Comparison of ENCODE assay signal across 22 cellular contexts in the genomic region with DNA sequence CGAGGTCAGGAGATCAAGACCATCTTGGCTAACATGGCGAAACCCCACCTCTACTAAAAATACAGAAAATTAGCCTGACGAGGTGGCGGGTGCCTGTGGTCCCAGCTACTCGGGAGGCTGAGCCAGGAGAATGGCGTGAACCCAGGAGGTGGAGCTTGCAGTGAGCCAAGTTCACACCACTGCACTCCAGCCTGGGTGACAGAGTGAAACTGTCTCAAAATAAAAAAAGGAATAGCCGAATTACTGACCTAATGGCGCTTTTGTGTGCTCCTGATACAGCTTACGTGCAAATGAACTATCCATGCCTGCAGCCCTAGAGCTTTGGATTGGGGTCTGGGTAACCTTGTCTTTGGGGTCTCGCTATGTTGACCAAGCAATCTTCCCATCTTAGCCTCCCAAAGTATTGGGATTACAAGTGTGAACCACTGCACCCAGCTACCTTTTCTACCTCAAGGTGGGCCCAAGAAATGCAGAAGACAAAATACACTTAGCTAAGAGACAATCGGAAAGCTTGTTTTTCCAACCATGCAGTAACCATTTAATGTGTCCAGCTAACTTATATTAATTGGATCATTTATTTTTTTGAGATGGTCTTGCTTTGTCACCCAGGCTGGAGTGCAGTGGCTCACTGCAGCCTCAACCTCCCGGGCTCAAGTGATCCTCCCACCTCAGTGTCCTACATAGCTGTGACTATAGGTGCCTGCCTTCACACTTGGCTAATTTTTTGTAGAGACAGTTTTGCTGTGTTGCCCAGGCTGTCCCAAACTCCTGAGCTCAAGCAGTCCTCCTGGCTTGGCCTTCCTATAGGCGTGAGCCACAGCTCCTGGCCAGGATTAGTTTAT. TPM values are rescaled to one million over a fixed set of nuclear protein-coding genes. Genes with fewer than 3 reads are reported as not detected.
DNase-seq lines count a peak whose midpoint lies in the region; ATAC-seq and TF ChIP-seq lines count a peak whose summit lies in the region.
"Had no signal": no experiment of that assay in that cellular context is flagged by ENCODE, and none has a peak within 500 bp of the region (broad histone marks: within the 10 kb centered on the region; RNA-seq: fewer than 3 reads in every experiment).

No MANE protein-coding gene starts in this region.

- TF ChIP-seq CTCF in right atrium auricular region (IDR thresholded peaks at IDR 0.05): no peak
- TF ChIP-seq CTCF in WTC11 (IDR thresholded peaks at IDR 0.05): no peak

- H3K4me1 ChIP-seq in right atrium auricular region: peaks cover 0 to 24% of the 10 kb centered on the region in 2 donors
- H3K4me1 ChIP-seq: Caco-2 had no signal

- H3K36me3 Mint-ChIP-seq in WTC11: peaks cover 41% of the 10 kb centered on the region
- peaks cover 55% of the 10 kb centered on the region for H3K36me3 Mint-ChIP-seq in stimulated activated effector memory CD8-positive, alpha-beta T cell treated with anti-CD3 and anti-CD28 coated beads, Interleukin-12 subunit alpha, Interleukin-12 subunit beta, amount 100 ng/mL, for 72 hours
- H3K36me3 Mint-ChIP-seq: IgD-negative memory B cell had no signal

- H3K27me3 ChIP-seq in right atrium auricular region: no peaks in the 10 kb centered on the region
- H3K27me3 ChIP-seq: dorsolateral prefrontal cortex, hepatocyte, suprapubic skin had no signal

- H3K27ac ChIP-seq in right atrium auricular region: no peak overlapping the region
- H3K27ac ChIP-seq: hepatocyte, suprapubic skin had no signal

- POLR2A ChIA-PET in WTC11 (lab: Charles Lee): interaction anchor here (0.6 to 2.5 kb wide), 8 partner anchors 24 to 1332 kb away, joined by 3 to 17 read pairs (median 6); a partner anchor contains a TSS

- peaks cover 13% of the 10 kb centered on the region for H3K4me1 Mint-ChIP-seq in WTC11
- H3K4me1 Mint-ChIP-seq in stimulated activated effector memory CD8-positive, alpha-beta T cell treated with anti-CD3 and anti-CD28 coated beads, Interleukin-12 subunit alpha, Interleukin-12 subunit beta, amount 100 ng/mL, for 72 hours: peaks cover 14% of the 10 kb centered on the region

- H3K27me3 Mint-ChIP-seq in WTC11 (ENCODE audit: low read depth): no peaks in the 10 kb centered on the region; the same call in 1 of the 2 replicates
- H3K27me3 Mint-ChIP-seq: IgD-negative memory B cell had no signal

- no peaks in the 10 kb centered on the region for H3K9me3 Mint-ChIP-seq in WTC11
- no peaks in the 10 kb centered on the region for H3K9me3 Mint-ChIP-seq in stimulated activated effector memory CD8-positive, alpha-beta T cell treated with anti-CD3 and anti-CD28 coated beads, Interleukin-12 subunit alpha, Interleukin-12 subunit beta, amount 100 ng/mL, for 72 hours
- H3K9me3 Mint-ChIP-seq: activated naive CD4-positive, alpha-beta T cell treated with anti-CD3 and anti-CD28 coated beads for 36 hours; HFFc6; IgD-negative memory B cell had no signal

- no peaks in the 10 kb centered on the region for H3K9me3 ChIP-seq in right atrium auricular region
- H3K9me3 ChIP-seq: Caco-2, suprapubic skin had no signal

- no peak overlapping the region for H3K4me3 Mint-ChIP-seq in WTC11
- H3K4me3 Mint-ChIP-seq in stimulated activated effector memory CD8-positive, alpha-beta T cell treated with anti-CD3 and anti-CD28 coated beads, Interleukin-12 subunit alpha, Interleukin-12 subunit beta, amount 100 ng/mL, for 72 hours: no peak overlapping the region
- H3K4me3 Mint-ChIP-seq: activated naive CD4-positive, alpha-beta T cell treated with anti-CD3 and anti-CD28 coated beads for 36 hours; HFFc6 had no signal

- CTCF ChIA-PET in WTC11 (lab: Charles Lee): interaction anchor here (0.7 to 2.7 kb wide), 23 partner anchors 11 to 341 kb away, joined by 3 to 42 read pairs (median 4); a partner anchor contains a TSS

- peaks cover 34% of the 10 kb centered on the region for H3K36me3 ChIP-seq in right atrium auricular region

- H3K27ac Mint-ChIP-seq in WTC11: peak overlapping the region; percentile 91
- H3K27ac Mint-ChIP-seq in stimulated activated effector memory CD8-positive, alpha-beta T cell treated with anti-CD3 and anti-CD28 coated beads, Interleukin-12 subunit alpha, Interleukin-12 subunit beta, amount 100 ng/mL, for 72 hours: peak overlapping the region; percentile 26
- H3K27ac Mint-ChIP-seq: activated naive CD4-positive, alpha-beta T cell treated with anti-CD3 and anti-CD28 coated beads for 36 hours; HFFc6 had no signal

- ATAC-seq in Right ventricle myocardium superior (ENCODE audit: poor library complexity): no peak
- ATAC-seq in WTC11: 0 out of 2 replicates have a peak, but pooled peaks have one; percentile 10
- no peak for ATAC-seq in stimulated activated effector memory CD8-positive, alpha-beta T cell treated with anti-CD3 and anti-CD28 coated beads, Interleukin-12 subunit alpha, Interleukin-12 subunit beta, amount 100 ng/mL, for 72 hours
- no peak for ATAC-seq in HG03354 (IDR thresholded peaks at IDR 0.05; ENCODE audit: poor library complexity, severe bottlenecking, unreplicated experiment)

- DNase-seq in right atrium auricular region (ENCODE audit: low spot score) (peak; percentile 50), Right ventricle myocardium superior (no peak), WTC11 (ENCODE audit: low spot score) (no peak), amygdala (lab: John Stamatoyannopoulos, UW) (no peak)
- no peak for DNase-seq in stimulated activated effector memory CD8-positive, alpha-beta T cell treated with anti-CD3 and anti-CD28 coated beads, Interleukin-12 subunit alpha, Interleukin-12 subunit beta, amount 100 ng/mL, for 72 hours (ENCODE audit: low spot score in 2 of 2)
- DNase-seq: activated CD4-positive, CD25-positive, alpha-beta regulatory T cell; activated naive CD4-positive, alpha-beta T cell treated with anti-CD3 and anti-CD28 coated beads for 36 hours; Caco-2; dorsolateral prefrontal cortex; GDM1; HFFc6; kidney glomerular epithelial cell; midbrain; NCI-H1092; NCI-H2107; NCI-H774; occipital lobe; T-helper 1 cell had no signal

- no peak overlapping the region for H3K4me3 ChIP-seq in right atrium auricular region
- H3K4me3 ChIP-seq: dorsolateral prefrontal cortex, hepatocyte, suprapubic skin had no signal

- intact Hi-C loops in Right ventricle myocardium superior (cut with DNase I): loop anchor here (5.0 to 10.0 kb wide), 3 partner anchors 56 to 238 kb away; a partner anchor contains a TSS

TF ChIP-seq in WTC11, 78 proteins besides CTCF, POLR2A, EP300 and RAD21 (continues in another document):
- no peak for TF ChIP-seq MYBL2 (CRISPR knock-in tag; IDR thresholded peaks at IDR 0.05)
- TF ChIP-seq, protein P1, sequence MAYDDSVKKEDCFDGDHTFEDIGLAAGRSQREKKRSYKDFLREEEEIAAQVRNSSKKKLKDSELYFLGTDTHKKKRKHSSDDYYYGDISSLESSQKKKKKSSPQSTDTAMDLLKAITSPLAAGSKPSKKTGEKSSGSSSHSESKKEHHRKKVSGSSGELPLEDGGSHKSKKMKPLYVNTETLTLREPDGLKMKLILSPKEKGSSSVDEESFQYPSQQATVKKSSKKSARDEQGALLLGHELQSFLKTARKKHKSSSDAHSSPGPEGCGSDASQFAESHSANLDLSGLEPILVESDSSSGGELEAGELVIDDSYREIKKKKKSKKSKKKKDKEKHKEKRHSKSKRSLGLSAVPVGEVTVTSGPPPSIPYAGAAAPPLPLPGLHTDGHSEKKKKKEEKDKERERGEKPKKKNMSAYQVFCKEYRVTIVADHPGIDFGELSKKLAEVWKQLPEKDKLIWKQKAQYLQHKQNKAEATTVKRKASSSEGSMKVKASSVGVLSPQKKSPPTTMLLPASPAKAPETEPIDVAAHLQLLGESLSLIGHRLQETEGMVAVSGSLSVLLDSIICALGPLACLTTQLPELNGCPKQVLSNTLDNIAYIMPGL (CRISPR knock-in tag; IDR thresholded peaks at IDR 0.05): no peak
- TF ChIP-seq ZNF219 (CRISPR knock-in tag; IDR thresholded peaks at IDR 0.05; ENCODE audit: borderline replicate concordance): no peak
- TF ChIP-seq NFE2L1 (CRISPR knock-in tag; IDR thresholded peaks at IDR 0.05): no peak
- no peak for TF ChIP-seq RELA (CRISPR knock-in tag; IDR thresholded peaks at IDR 0.05; ENCODE audit: borderline replicate concordance)
- TF ChIP-seq, protein P2, sequence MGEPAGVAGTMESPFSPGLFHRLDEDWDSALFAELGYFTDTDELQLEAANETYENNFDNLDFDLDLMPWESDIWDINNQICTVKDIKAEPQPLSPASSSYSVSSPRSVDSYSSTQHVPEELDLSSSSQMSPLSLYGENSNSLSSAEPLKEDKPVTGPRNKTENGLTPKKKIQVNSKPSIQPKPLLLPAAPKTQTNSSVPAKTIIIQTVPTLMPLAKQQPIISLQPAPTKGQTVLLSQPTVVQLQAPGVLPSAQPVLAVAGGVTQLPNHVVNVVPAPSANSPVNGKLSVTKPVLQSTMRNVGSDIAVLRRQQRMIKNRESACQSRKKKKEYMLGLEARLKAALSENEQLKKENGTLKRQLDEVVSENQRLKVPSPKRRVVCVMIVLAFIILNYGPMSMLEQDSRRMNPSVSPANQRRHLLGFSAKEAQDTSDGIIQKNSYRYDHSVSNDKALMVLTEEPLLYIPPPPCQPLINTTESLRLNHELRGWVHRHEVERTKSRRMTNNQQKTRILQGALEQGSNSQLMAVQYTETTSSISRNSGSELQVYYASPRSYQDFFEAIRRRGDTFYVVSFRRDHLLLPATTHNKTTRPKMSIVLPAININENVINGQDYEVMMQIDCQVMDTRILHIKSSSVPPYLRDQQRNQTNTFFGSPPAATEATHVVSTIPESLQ (CRISPR knock-in tag; IDR thresholded peaks at IDR 0.05): no peak
- TF ChIP-seq, protein P3, sequence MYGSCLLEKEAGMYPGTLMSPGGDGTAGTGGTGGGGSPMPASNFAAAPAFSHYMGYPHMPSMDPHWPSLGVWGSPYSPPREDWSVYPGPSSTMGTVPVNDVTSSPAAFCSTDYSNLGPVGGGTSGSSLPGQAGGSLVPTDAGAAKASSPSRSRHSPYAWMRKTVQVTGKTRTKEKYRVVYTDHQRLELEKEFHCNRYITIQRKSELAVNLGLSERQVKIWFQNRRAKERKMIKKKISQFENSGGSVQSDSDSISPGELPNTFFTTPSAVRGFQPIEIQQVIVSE (CRISPR knock-in tag; IDR thresholded peaks at IDR 0.05; ENCODE audit: borderline replicate concordance): no peak
- TF ChIP-seq TEAD4 (CRISPR knock-in tag; IDR thresholded peaks at IDR 0.05): no peak

RNA-seq across cellular contexts. Expression of a gene that starts 5.5 kb away (rescaled TPM):
- total RNA-seq in right atrium auricular region (10 to 100 TPM; 26.0 to 36.1 TPM), Right ventricle myocardium superior (67.7 TPM), WTC11 (2021) (290 to 321 TPM (median 295 TPM) in 3 replicates)

RNA-seq across cellular contexts. Expression of a gene that starts 20.1 kb away (rescaled TPM):
- total RNA-seq in right atrium auricular region (10 to 100 TPM; 26.8 to 36.3 TPM), Right ventricle myocardium superior (37.3 TPM), WTC11 (2021) (15.5 to 18.2 TPM (median 16.9 TPM) in 3 replicates)

RNA-seq across cellular contexts. Expression of a gene that starts 24.1 kb away (rescaled TPM):
- 1 to 10 TPM; 2.7 to 3.9 TPM for total RNA-seq in right atrium auricular region
- total RNA-seq in Right ventricle myocardium superior: 6.7 TPM
- total RNA-seq in WTC11 (2021): 4.1 to 7.4 TPM (median 5.9 TPM) in 3 replicates

RNA-seq across cellular contexts. Expression of a gene that starts 26.0 kb away (rescaled TPM):
- total RNA-seq in right atrium auricular region: 10 to 100 TPM; 29.4 to 47.0 TPM
- total RNA-seq in Right ventricle myocardium superior: 10.3 TPM
- 42.3 to 52.4 TPM (median 51.4 TPM) in 3 replicates for total RNA-seq in WTC11 (2021)

RNA-seq across cellular contexts. Expression of a gene that starts 38.3 kb away (rescaled TPM):
- total RNA-seq in right atrium auricular region: 1 to 10 TPM; 4.1 to 6.3 TPM
- 3.2 TPM for total RNA-seq in Right ventricle myocardium superior
- total RNA-seq in WTC11 (2021): 35.3 to 47.4 TPM (median 43.5 TPM) in 3 replicates
- total RNA-seq: activated naive CD4-positive, alpha-beta T cell treated with anti-CD3 and anti-CD28 coated beads for 36 hours had no signal
